In the genomic region with DNA sequence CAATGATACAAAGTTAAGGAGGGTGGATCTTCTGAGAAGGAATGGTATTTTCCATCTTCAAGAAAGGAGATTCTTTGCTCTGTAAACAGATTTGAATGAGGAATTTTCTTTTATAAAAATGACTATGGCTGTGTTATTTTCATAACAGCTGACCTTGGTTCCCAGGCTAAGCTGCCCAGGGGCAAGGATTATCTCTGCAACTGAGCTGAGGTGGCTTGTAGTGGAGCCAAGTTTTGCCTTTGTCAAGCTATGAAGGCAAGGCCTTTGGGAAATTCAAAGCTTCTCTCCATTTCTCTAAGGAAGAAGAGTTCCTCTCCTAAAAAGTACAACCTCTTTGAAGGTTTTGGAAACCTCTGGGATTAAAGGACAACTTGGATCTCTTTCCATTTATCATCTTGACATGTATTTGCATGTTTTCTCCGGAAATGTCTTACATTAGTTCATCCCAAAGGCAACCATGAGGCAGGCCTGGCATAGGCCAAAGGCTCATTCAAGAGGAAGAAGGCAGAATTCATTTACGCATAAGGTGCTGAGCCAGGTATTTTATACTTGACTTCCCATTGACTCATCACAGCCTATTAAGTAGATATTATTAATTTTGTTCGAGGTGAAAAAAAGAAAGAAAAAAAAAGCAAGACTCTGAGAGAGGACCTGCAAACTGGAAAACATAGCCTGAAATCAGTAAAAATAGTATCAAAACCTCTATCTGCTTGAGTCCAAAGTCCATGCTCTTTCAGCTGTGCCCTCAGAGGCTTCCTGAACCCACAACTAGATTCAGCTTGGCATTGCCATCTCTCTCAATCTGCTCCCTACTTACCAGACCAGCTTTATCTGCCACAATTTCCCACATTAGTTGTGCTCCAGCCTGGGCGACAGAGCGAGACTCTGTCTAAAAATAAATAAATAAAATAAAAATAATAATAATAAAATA, we compare ENCODE assay signal across 14 cellular contexts.
"Had no signal": no experiment of that assay in that cellular context is flagged by ENCODE, and none has a peak within 500 bp of the region (broad histone marks: within the 10 kb centered on the region; RNA-seq: fewer than 3 reads in every experiment).

No MANE protein-coding gene starts in this region.

- H3K36me3 ChIP-seq: ovary, tibial artery, uterus, WERI-Rb-1 had no signal

- H3K9me3 ChIP-seq: ovary, tibial artery, uterus had no signal

- H3K4me3 ChIP-seq: ovary, skin epidermis, tibial artery, uterus had no signal

- H3K4me1 ChIP-seq: tibial artery, uterus had no signal

- H3K27ac ChIP-seq: ovary, tibial artery, uterus, WERI-Rb-1 had no signal

- ATAC-seq: activated CD4-positive, alpha-beta T cell treated with anti-CD3 and anti-CD28 coated beads for 36 hours; activated CD8-positive, alpha-beta T cell treated with anti-CD3 and anti-CD28 coated beads for 36 hours had no signal

- H3K27me3 ChIP-seq: ovary, tibial artery, uterus had no signal

- DNase-seq: activated CD4-positive, alpha-beta T cell treated with anti-CD3 and anti-CD28 coated beads for 36 hours; activated CD8-positive, alpha-beta memory T cell treated with anti-CD3 and anti-CD28 coated beads, Interleukin-2, amount 50 U/mL, for 48 hours; activated CD8-positive, alpha-beta T cell treated with anti-CD3 and anti-CD28 coated beads for 36 hours; activated naive CD4-positive, alpha-beta T cell treated with Interleukin-2 at 50 U/mL for 16 hours; effector memory CD4-positive, alpha-beta T cell; erythroblast; foreskin fibroblast; immature natural killer cell; ovary; T-helper 1 cell; tibial artery; uterus; WERI-Rb-1 had no signal
